In the genomic region with DNA sequence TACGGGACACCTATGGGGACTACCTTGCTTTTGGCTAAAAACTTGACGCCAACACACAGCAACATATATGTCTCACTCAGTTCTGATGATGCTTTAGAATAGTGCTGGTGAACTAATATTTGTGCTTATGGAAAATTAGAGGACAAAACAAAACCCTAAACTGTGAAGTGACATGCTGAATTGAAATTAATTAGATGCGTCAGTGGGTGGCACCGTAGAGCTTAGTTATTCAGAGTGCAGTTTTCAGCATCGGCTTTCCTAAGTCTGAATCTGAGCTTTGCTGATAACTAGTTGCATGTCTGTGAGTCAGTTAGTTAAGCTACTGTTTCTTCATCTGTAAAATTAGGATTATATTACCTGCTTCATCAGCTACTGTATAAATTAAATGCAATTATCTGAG, we compare ENCODE assay signal across 8 cellular contexts.
DNase-seq lines count a peak whose midpoint lies in the region; ATAC-seq and TF ChIP-seq lines count a peak whose summit lies in the region.

No MANE protein-coding gene starts in this region.

- H2AFZ ChIP-seq in MM.1S (ENCODE audit: low read length), result no peak overlapping the region

- no peak overlapping the region for H3K4me3 Mint-ChIP-seq in type B pancreatic cell
- H3K4me3 Mint-ChIP-seq in natural killer cell, result no peak overlapping the region

- H3K9me3 ChIP-seq in left ventricle myocardium inferior (replicated peaks) (no peaks in the 10 kb centered on the region), heart left ventricle (no peaks in the 10 kb centered on the region), MM.1S (replicated peaks; ENCODE audit: insufficient read depth, low read length) (no peaks in the 10 kb centered on the region)
- H3K9me3 ChIP-seq in effector memory CD4-positive, alpha-beta T cell (ENCODE audit: control insufficient read depth, low read length), result no peaks in the 10 kb centered on the region

- no peak overlapping the region for H3K9ac ChIP-seq in MM.1S (ENCODE audit: low read length)

- H3K27ac ChIP-seq in left ventricle myocardium inferior (replicated peaks), result no peak overlapping the region
- H3K27ac ChIP-seq in heart left ventricle, result no peak overlapping the region
- H3K27ac ChIP-seq in MM.1S (ENCODE audit: low read length), result no peak overlapping the region
- no peak overlapping the region for H3K27ac ChIP-seq in effector memory CD4-positive, alpha-beta T cell (ENCODE audit: insufficient read depth, low read length, poor library complexity, severe bottlenecking)

- H4K20me1 ChIP-seq in MM.1S (ENCODE audit: insufficient read depth, low read length), result no peaks in the 10 kb centered on the region

- ATAC-seq in heart left ventricle (no peak), natural killer cell (no peak)

- DNase-seq in left ventricle myocardium inferior (no peak), heart left ventricle (no peak), MM.1S (peak; percentile 16), fibroblast of gingiva (ENCODE audit: low read depth) (peak; percentile 12), type B pancreatic cell (ENCODE audit: extremely low spot score, unreplicated experiment) (no peak), NCI-H2107 treated with DMSO at 0.1 percent for 48 hours (lab: John Stamatoyannopoulos, UW; ENCODE audit: unreplicated experiment) (no peak), natural killer cell (no peak)
- DNase-seq in effector memory CD4-positive, alpha-beta T cell, result no peak

- H3K4me3 ChIP-seq in left ventricle myocardium inferior (no peak overlapping the region), heart left ventricle (no peak overlapping the region), MM.1S (ENCODE audit: low read length) (no peak overlapping the region)
- H3K4me3 ChIP-seq in effector memory CD4-positive, alpha-beta T cell (ENCODE audit: insufficient read depth, low read depth, low read length, poor library complexity, severe bottlenecking), result no peak overlapping the region

- H3K9me3 Mint-ChIP-seq in type B pancreatic cell (no peaks in the 10 kb centered on the region), natural killer cell (peaks cover 0 to 6% of the 10 kb centered on the region in 2 donors)

- H3K36me3 Mint-ChIP-seq in type B pancreatic cell (no peaks in the 10 kb centered on the region), natural killer cell (no peaks in the 10 kb centered on the region)

- H3K36me3 ChIP-seq in left ventricle myocardium inferior (no peaks in the 10 kb centered on the region), heart left ventricle (no peaks in the 10 kb centered on the region), MM.1S (replicated peaks; ENCODE audit: insufficient read depth, low read length) (no peaks in the 10 kb centered on the region)
- no peaks in the 10 kb centered on the region for H3K36me3 ChIP-seq in effector memory CD4-positive, alpha-beta T cell (ENCODE audit: control insufficient read depth, insufficient read depth, low read length)

- no peaks in the 10 kb centered on the region for H3K79me2 ChIP-seq in MM.1S (ENCODE audit: low read length)

- no peak for TF ChIP-seq POLR2A in heart left ventricle (IDR thresholded peaks at IDR 0.05)

- no peaks in the 10 kb centered on the region for H3K4me1 ChIP-seq in left ventricle myocardium inferior
- no peaks in the 10 kb centered on the region for H3K4me1 ChIP-seq in heart left ventricle
- no peaks in the 10 kb centered on the region for H3K4me1 ChIP-seq in MM.1S (ENCODE audit: low read length)
- no peaks in the 10 kb centered on the region for H3K4me1 ChIP-seq in effector memory CD4-positive, alpha-beta T cell (ENCODE audit: control insufficient read depth, insufficient read depth, low read length, poor library complexity, severe bottlenecking)

- 48 to 56% (median 53%) methylated on average over 5 of the region's 5 CpGs for WGBS in heart left ventricle, 4 donors

- peak; percentile 37 for TF ChIP-seq CTCF in left ventricle myocardium inferior (IDR thresholded peaks at IDR 0.05; ENCODE audit: borderline replicate concordance)
- peak in 5 of 12 donors; percentile 17 to 43 (median 35) for TF ChIP-seq CTCF in heart left ventricle (IDR thresholded peaks at IDR 0.05)
- peak; percentile 31 for TF ChIP-seq CTCF in MM.1S (IDR thresholded peaks at IDR 0.05; ENCODE audit: low read length)
- TF ChIP-seq CTCF in type B pancreatic cell (conservative IDR thresholded peaks at IDR 0.05), result peak; percentile 25
- no peak for TF ChIP-seq CTCF in natural killer cell (IDR thresholded peaks at IDR 0.05)

- intact Hi-C loops in left ventricle myocardium inferior (cut with micrococcal nuclease), result no loop called here
- intact Hi-C loops in heart left ventricle (cut with DNase I), result loop anchor here in 3 of 10 donors (5.0 to 10.0 kb wide), 2 partner anchors 403 to 405 kb away; no protein-coding TSS in a partner anchor
- intact Hi-C loops in natural killer cell (cut with micrococcal nuclease), result no loop called here

- H3K27ac Mint-ChIP-seq in type B pancreatic cell (no peak overlapping the region), natural killer cell (no peak overlapping the region)

- H3F3A ChIP-seq in MM.1S (ENCODE audit: insufficient read depth, low read length), result no peaks in the 10 kb centered on the region

- H3K9me2 ChIP-seq in MM.1S (replicated peaks; ENCODE audit: insufficient read depth, low read length), result no peaks in the 10 kb centered on the region

- H3K27me3 ChIP-seq in left ventricle myocardium inferior (ENCODE audit: low read depth) (no peaks in the 10 kb centered on the region), heart left ventricle (peaks cover 0 to 4% (median 0%) of the 10 kb centered on the region in 9 donors), MM.1S (replicated peaks; ENCODE audit: insufficient read depth, low read length) (no peaks in the 10 kb centered on the region)
- no peaks in the 10 kb centered on the region for H3K27me3 ChIP-seq in effector memory CD4-positive, alpha-beta T cell (replicated peaks; ENCODE audit: control insufficient read depth, insufficient read depth, low read length, poor library complexity, severe bottlenecking)

- H3K4me2 ChIP-seq in MM.1S (ENCODE audit: low read depth, low read length), result no peak overlapping the region

- no peaks in the 10 kb centered on the region for H3K4me1 Mint-ChIP-seq in type B pancreatic cell (ENCODE audit: unreplicated experiment)
- H3K4me1 Mint-ChIP-seq in natural killer cell, result no peaks in the 10 kb centered on the region

- H3K27me3 Mint-ChIP-seq in type B pancreatic cell, result peaks cover 15% of the 10 kb centered on the region
- H3K27me3 Mint-ChIP-seq in natural killer cell (ENCODE audit: low read depth in 2 of 2), result no peaks in the 10 kb centered on the region

Comparison
In these comparisons a context has a peak if more than half of its experiments do, and no peak if none do; other contexts are left out.
1. DNase-seq: peak in MM.1S (single experiment) and fibroblast of gingiva (single experiment); none in left ventricle myocardium inferior (single experiment), heart left ventricle (0 of 5), type B pancreatic cell (single experiment), effector memory CD4-positive, alpha-beta T cell (0 of 3), NCI-H2107 treated with DMSO at 0.1 percent for 48 hours (single experiment) and natural killer cell (single experiment).